ENCODE assay signal across 1 cellular context in the genomic region with DNA sequence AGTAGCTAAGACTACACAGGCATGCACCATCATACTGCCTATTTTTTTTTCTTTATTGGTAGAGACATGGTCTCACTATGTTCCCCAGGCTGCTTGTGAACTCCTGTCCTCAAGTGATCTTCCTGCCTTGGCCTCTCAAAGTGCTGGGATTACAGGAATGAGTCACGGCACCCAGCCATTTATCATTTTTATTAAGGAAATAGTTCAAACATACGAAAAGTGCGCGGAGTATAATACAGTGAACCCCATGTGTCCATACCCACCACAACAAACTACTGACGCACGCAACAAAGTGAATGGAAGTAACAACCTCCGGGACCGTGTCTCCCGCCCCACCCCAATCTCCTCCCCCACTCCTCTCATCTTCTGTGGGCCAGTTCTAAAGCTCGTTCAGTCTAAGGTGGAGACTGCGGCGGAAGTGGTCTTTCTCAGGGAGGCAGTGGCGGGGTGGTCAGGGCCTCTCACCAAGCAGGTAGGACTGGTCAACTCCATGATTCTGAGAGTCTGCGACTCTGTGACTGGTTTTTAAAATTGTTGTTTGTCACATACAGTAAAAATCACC.
TF ChIP-seq lines count a peak whose summit lies in the region.

No MANE protein-coding gene starts in this region.

TF ChIP-seq in K562, 482 proteins besides CTCF, POLR2A, EP300 and RAD21 (continued from another document and continues in another):
- TF ChIP-seq, protein P1, sequence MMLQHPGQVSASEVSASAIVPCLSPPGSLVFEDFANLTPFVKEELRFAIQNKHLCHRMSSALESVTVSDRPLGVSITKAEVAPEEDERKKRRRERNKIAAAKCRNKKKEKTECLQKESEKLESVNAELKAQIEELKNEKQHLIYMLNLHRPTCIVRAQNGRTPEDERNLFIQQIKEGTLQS (IDR thresholded peaks at IDR 0.05) = peak; percentile 51
- TF ChIP-seq, protein P1 (CRISPR knock-in tag; conservative IDR thresholded peaks at IDR 0.05) = no peak
- TF ChIP-seq NEUROD1 (IDR thresholded peaks at IDR 0.05; ENCODE audit: borderline replicate concordance, low read depth, low read length, partially characterized antibody) (no peak), NFATC3 (IDR thresholded peaks at IDR 0.05) (no peak), SAP30 (IDR thresholded peaks at IDR 0.05; ENCODE audit: borderline replicate concordance, insufficient read depth, low read depth, low read length, poor library complexity, severe bottlenecking) (no peak), CXXC5 (CRISPR knock-in tag; IDR thresholded peaks at IDR 0.05) (peak; percentile 31; the same call in 1 of the 2 replicates), ZNF57 (CRISPR knock-in tag; IDR thresholded peaks at IDR 0.05) (no peak), FOXM1 (IDR thresholded peaks at IDR 0.05; ENCODE audit: low read depth) (no peak), FOXM1 (CRISPR knock-in tag; IDR thresholded peaks at IDR 0.05; ENCODE audit: low read depth) (no peak), RCOR1 (IDR thresholded peaks at IDR 0.05; ENCODE audit: borderline replicate concordance in 1 of 2, low read depth in 2 of 2, low read length in 2 of 2) (0 out of 4 replicates have a peak, but pooled peaks of 1 of the 2 experiments have one; percentile 3), ATF1 (CRISPR knock-in tag; IDR thresholded peaks at IDR 0.05) (no peak), ATF1 (tag; IDR thresholded peaks at IDR 0.05) (no peak), RBM15 (IDR thresholded peaks at IDR 0.05; ENCODE audit: insufficient read depth, low read length) (no peak), HNRNPLL (IDR thresholded peaks at IDR 0.05; ENCODE audit: low read depth, low read length, poor library complexity, severe bottlenecking) (no peak), CBFA2T3 (IDR thresholded peaks at IDR 0.05) (no peak), KLF13 (tag; IDR thresholded peaks at IDR 0.05; ENCODE audit: borderline replicate concordance, low read depth) (no peak), ZNF324 (CRISPR knock-in tag; IDR thresholded peaks at IDR 0.05) (no peak), GABPB1 (CRISPR knock-in tag; IDR thresholded peaks at IDR 0.05) (no peak; the same call in 1 of the 2 replicates), ZNF717 (CRISPR knock-in tag; IDR thresholded peaks at IDR 0.05) (no peak), ZNF764 (CRISPR knock-in tag; IDR thresholded peaks at IDR 0.05; ENCODE audit: low read depth) (no peak), SMARCB1 (IDR thresholded peaks at IDR 0.05; ENCODE audit: insufficient read length, low read depth) (no peak), CBFA2T2 (conservative IDR thresholded peaks at IDR 0.05) (no peak), MBD2 (IDR thresholded peaks at IDR 0.05; ENCODE audit: borderline replicate concordance, low read depth) (no peak), HMGN3 (IDR thresholded peaks at IDR 0.05; ENCODE audit: borderline replicate concordance, extremely low read depth, insufficient read length, low read depth, low read length) (no peak), ZBED1 (IDR thresholded peaks at IDR 0.05) (no peak), NCOR1 (IDR thresholded peaks at IDR 0.05) (no peak), SMARCA5 (IDR thresholded peaks at IDR 0.05) (no peak), ZNF217 (CRISPR knock-in tag; IDR thresholded peaks at IDR 0.05) (no peak), SMAD4 (CRISPR knock-in tag; conservative IDR thresholded peaks at IDR 0.05) (peak; percentile 30), RAD51 (IDR thresholded peaks at IDR 0.05; ENCODE audit: borderline replicate concordance, low read depth) (no peak), FOSL1 (tag; conservative IDR thresholded peaks at IDR 0.05) (peak; percentile 69), IRF2 (CRISPR knock-in tag; IDR thresholded peaks at IDR 0.05) (no peak), NCOA4 (IDR thresholded peaks at IDR 0.05; ENCODE audit: partially characterized antibody) (no peak), CBX1 (IDR thresholded peaks at IDR 0.05; ENCODE audit: low read depth) (no peak), CHCHD3 (CRISPR knock-in tag; IDR thresholded peaks at IDR 0.05) (no peak), JUNB (CRISPR knock-in tag; conservative IDR thresholded peaks at IDR 0.05) (no peak), TBL1XR1 (IDR thresholded peaks at IDR 0.05; ENCODE audit: low read length in 2 of 2) (no peak), FOXK1 (CRISPR knock-in tag; IDR thresholded peaks at IDR 0.05; ENCODE audit: borderline replicate concordance) (no peak), DMBX1 (CRISPR knock-in tag; IDR thresholded peaks at IDR 0.05; ENCODE audit: borderline replicate concordance) (peak; percentile 46; the same call in 1 of the 2 replicates), ZNF143 (CRISPR knock-in tag; IDR thresholded peaks at IDR 0.05) (no peak), CBX8 (IDR thresholded peaks at IDR 0.05; ENCODE audit: borderline replicate concordance, extremely low read depth, low read depth, low read length, poor library complexity, severe bottlenecking) (no peak), NONO (IDR thresholded peaks at IDR 0.05; ENCODE audit: low read depth in 2 of 2, low read length in 1 of 2) (no peak)
- TF ChIP-seq, protein P2, sequence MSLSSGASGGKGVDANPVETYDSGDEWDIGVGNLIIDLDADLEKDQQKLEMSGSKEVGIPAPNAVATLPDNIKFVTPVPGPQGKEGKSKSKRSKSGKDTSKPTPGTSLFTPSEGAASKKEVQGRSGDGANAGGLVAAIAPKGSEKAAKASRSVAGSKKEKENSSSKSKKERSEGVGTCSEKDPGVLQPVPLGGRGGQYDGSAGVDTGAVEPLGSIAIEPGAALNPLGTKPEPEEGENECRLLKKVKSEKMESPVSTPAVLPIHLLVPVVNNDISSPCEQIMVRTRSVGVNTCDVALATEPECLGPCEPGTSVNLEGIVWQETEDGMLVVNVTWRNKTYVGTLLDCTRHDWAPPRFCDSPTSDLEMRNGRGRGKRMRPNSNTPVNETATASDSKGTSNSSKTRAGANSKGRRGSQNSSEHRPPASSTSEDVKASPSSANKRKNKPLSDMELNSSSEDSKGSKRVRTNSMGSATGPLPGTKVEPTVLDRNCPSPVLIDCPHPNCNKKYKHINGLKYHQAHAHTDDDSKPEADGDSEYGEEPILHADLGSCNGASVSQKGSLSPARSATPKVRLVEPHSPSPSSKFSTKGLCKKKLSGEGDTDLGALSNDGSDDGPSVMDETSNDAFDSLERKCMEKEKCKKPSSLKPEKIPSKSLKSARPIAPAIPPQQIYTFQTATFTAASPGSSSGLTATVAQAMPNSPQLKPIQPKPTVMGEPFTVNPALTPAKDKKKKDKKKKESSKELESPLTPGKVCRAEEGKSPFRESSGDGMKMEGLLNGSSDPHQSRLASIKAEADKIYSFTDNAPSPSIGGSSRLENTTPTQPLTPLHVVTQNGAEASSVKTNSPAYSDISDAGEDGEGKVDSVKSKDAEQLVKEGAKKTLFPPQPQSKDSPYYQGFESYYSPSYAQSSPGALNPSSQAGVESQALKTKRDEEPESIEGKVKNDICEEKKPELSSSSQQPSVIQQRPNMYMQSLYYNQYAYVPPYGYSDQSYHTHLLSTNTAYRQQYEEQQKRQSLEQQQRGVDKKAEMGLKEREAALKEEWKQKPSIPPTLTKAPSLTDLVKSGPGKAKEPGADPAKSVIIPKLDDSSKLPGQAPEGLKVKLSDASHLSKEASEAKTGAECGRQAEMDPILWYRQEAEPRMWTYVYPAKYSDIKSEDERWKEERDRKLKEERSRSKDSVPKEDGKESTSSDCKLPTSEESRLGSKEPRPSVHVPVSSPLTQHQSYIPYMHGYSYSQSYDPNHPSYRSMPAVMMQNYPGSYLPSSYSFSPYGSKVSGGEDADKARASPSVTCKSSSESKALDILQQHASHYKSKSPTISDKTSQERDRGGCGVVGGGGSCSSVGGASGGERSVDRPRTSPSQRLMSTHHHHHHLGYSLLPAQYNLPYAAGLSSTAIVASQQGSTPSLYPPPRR (CRISPR knock-in tag; IDR thresholded peaks at IDR 0.05; ENCODE audit: borderline replicate concordance) = no peak
- TF ChIP-seq, protein P3, sequence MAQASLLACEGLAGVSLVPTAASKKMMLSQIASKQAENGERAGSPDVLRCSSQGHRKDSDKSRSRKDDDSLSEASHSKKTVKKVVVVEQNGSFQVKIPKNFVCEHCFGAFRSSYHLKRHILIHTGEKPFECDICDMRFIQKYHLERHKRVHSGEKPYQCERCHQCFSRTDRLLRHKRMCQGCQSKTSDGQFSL (CRISPR knock-in tag; IDR thresholded peaks at IDR 0.05) = no peak
- TF ChIP-seq, protein P3 (tag; IDR thresholded peaks at IDR 0.05) = no peak
- TF ChIP-seq, protein P4, sequence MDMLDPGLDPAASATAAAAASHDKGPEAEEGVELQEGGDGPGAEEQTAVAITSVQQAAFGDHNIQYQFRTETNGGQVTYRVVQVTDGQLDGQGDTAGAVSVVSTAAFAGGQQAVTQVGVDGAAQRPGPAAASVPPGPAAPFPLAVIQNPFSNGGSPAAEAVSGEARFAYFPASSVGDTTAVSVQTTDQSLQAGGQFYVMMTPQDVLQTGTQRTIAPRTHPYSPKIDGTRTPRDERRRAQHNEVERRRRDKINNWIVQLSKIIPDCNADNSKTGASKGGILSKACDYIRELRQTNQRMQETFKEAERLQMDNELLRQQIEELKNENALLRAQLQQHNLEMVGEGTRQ (CRISPR knock-in tag; IDR thresholded peaks at IDR 0.05) = no peak
- TF ChIP-seq, protein P5, sequence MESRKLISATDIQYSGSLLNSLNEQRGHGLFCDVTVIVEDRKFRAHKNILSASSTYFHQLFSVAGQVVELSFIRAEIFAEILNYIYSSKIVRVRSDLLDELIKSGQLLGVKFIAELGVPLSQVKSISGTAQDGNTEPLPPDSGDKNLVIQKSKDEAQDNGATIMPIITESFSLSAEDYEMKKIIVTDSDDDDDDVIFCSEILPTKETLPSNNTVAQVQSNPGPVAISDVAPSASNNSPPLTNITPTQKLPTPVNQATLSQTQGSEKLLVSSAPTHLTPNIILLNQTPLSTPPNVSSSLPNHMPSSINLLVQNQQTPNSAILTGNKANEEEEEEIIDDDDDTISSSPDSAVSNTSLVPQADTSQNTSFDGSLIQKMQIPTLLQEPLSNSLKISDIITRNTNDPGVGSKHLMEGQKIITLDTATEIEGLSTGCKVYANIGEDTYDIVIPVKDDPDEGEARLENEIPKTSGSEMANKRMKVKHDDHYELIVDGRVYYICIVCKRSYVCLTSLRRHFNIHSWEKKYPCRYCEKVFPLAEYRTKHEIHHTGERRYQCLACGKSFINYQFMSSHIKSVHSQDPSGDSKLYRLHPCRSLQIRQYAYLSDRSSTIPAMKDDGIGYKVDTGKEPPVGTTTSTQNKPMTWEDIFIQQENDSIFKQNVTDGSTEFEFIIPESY (CRISPR knock-in tag; IDR thresholded peaks at IDR 0.05) = no peak
- TF ChIP-seq, protein P6, sequence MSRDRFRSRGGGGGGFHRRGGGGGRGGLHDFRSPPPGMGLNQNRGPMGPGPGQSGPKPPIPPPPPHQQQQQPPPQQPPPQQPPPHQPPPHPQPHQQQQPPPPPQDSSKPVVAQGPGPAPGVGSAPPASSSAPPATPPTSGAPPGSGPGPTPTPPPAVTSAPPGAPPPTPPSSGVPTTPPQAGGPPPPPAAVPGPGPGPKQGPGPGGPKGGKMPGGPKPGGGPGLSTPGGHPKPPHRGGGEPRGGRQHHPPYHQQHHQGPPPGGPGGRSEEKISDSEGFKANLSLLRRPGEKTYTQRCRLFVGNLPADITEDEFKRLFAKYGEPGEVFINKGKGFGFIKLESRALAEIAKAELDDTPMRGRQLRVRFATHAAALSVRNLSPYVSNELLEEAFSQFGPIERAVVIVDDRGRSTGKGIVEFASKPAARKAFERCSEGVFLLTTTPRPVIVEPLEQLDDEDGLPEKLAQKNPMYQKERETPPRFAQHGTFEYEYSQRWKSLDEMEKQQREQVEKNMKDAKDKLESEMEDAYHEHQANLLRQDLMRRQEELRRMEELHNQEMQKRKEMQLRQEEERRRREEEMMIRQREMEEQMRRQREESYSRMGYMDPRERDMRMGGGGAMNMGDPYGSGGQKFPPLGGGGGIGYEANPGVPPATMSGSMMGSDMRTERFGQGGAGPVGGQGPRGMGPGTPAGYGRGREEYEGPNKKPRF (IDR thresholded peaks at IDR 0.05; ENCODE audit: low read depth, low read length) = no peak
- TF ChIP-seq, protein P7, sequence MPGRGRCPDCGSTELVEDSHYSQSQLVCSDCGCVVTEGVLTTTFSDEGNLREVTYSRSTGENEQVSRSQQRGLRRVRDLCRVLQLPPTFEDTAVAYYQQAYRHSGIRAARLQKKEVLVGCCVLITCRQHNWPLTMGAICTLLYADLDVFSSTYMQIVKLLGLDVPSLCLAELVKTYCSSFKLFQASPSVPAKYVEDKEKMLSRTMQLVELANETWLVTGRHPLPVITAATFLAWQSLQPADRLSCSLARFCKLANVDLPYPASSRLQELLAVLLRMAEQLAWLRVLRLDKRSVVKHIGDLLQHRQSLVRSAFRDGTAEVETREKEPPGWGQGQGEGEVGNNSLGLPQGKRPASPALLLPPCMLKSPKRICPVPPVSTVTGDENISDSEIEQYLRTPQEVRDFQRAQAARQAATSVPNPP (IDR thresholded peaks at IDR 0.05; ENCODE audit: borderline replicate concordance, insufficient read depth, insufficient read length) = no peak
- TF ChIP-seq, protein P8, sequence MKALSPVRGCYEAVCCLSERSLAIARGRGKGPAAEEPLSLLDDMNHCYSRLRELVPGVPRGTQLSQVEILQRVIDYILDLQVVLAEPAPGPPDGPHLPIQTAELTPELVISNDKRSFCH (CRISPR knock-in tag; IDR thresholded peaks at IDR 0.05) = no peak
- TF ChIP-seq, protein P8 (tag; IDR thresholded peaks at IDR 0.05) = no peak
- TF ChIP-seq, protein P9, sequence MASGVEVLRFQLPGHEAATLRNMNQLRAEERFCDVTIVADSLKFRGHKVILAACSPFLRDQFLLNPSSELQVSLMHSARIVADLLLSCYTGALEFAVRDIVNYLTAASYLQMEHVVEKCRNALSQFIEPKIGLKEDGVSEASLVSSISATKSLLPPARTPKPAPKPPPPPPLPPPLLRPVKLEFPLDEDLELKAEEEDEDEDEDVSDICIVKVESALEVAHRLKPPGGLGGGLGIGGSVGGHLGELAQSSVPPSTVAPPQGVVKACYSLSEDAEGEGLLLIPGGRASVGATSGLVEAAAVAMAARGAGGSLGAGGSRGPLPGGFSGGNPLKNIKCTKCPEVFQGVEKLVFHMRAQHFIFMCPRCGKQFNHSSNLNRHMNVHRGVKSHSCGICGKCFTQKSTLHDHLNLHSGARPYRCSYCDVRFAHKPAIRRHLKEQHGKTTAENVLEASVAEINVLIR (CRISPR knock-in tag; IDR thresholded peaks at IDR 0.05) = no peak
- TF ChIP-seq, protein P10, sequence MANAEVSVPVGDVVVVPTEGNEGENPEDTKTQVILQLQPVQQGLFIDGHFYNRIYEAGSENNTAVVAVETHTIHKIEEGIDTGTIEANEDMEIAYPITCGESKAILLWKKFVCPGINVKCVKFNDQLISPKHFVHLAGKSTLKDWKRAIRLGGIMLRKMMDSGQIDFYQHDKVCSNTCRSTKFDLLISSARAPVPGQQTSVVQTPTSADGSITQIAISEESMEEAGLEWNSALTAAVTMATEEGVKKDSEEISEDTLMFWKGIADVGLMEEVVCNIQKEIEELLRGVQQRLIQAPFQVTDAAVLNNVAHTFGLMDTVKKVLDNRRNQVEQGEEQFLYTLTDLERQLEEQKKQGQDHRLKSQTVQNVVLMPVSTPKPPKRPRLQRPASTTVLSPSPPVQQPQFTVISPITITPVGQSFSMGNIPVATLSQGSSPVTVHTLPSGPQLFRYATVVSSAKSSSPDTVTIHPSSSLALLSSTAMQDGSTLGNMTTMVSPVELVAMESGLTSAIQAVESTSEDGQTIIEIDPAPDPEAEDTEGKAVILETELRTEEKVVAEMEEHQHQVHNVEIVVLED (CRISPR knock-in tag; IDR thresholded peaks at IDR 0.05) = no peak
